In genomic region chrX:103330601-103331397, GRCh38 we compare ENCODE assay signal across 11 cellular contexts. TPM values are rescaled to one million over a fixed set of nuclear protein-coding genes. Genes with fewer than 3 reads are reported as not detected.
DNase-seq lines count a peak whose midpoint lies in the region; ATAC-seq and TF ChIP-seq lines count a peak whose summit lies in the region.
"Had no signal": no experiment of that assay in that cellular context is flagged by ENCODE, and none has a peak within 500 bp of the region (broad histone marks: within the 10 kb centered on the region; RNA-seq: fewer than 3 reads in every experiment).

No MANE protein-coding gene starts in this region.

- no peaks in the 10 kb centered on the region for H3K4me1 ChIP-seq in cardiac muscle cell (ENCODE audit: low read depth)
- no peaks in the 10 kb centered on the region for H3K4me1 ChIP-seq in urinary bladder (ENCODE audit: insufficient read depth)

- WGBS in urinary bladder, result 8% methylated on average over 23 of the region's 23 CpGs

- no peak for TF ChIP-seq RAD21 in neural cell (conservative IDR thresholded peaks at IDR 0.05)

- H3K27ac ChIP-seq in cardiac muscle cell, result no peak overlapping the region
- peak overlapping the region; percentile 86 for H3K27ac ChIP-seq in neural cell (ENCODE audit: low read length)
- no peak overlapping the region for H3K27ac ChIP-seq in urinary bladder (ENCODE audit: low read depth)

- no peaks in the 10 kb centered on the region for H3F3A ChIP-seq in neural cell (ENCODE audit: insufficient read depth, low read length, poor library complexity, severe bottlenecking)

- no peaks in the 10 kb centered on the region for H4K20me1 ChIP-seq in neural cell (ENCODE audit: insufficient read depth)

- peak overlapping the region; percentile 74 for H3K9ac ChIP-seq in neural cell (ENCODE audit: low read length)

- TF ChIP-seq CTCF in cardiac muscle cell (IDR thresholded peaks at IDR 0.05; ENCODE audit: low read depth, low read length) (no peak), fibroblast of pulmonary artery (IDR thresholded peaks at IDR 0.05; ENCODE audit: low read length, missing control alignments) (no peak), neural cell (IDR thresholded peaks at IDR 0.05; ENCODE audit: poor library complexity, severe bottlenecking) (no peak)

- no peaks in the 10 kb centered on the region for H3K9me3 ChIP-seq in cardiac muscle cell (ENCODE audit: low read depth)
- no peaks in the 10 kb centered on the region for H3K9me3 ChIP-seq in neural cell (ENCODE audit: low read length)

- ATAC-seq in left colon, result no peak

- H3K4me3 ChIP-seq in cardiac muscle cell (no peak overlapping the region), fibroblast of pulmonary artery (replicated peaks; ENCODE audit: low read depth, low read length) (peak overlapping the region; percentile 49), neural cell (ENCODE audit: low read length) (peak overlapping the region; percentile 62), urinary bladder (ENCODE audit: low read depth, low read length) (peak overlapping the region; percentile 33)

- intact Hi-C loops in cardiac septum (cut with DNase I), result no loop called here
- intact Hi-C loops in left colon (cut with DNase I, micrococcal nuclease), result no loop called here

- TF ChIP-seq EP300 in neural cell (conservative IDR thresholded peaks at IDR 0.05; ENCODE audit: poor library complexity, severe bottlenecking), result no peak

- DNase-seq in cardiac muscle cell (ENCODE audit: low read depth in 1 of 2, low spot score in 1 of 2), result peak; percentile 16 to 20
- DNase-seq in cardiac septum (ENCODE audit: low spot score), result no peak
- peak; percentile 15 for DNase-seq in fibroblast of pulmonary artery (ENCODE audit: low read depth)
- no peak for DNase-seq in left colon
- no peak for DNase-seq in NCI-H345 treated with DMSO at 0.1 percent for 48 hours (lab: John Stamatoyannopoulos, UW; ENCODE audit: unreplicated experiment)
- no peak for DNase-seq in KBM-7
- DNase-seq: activated CD4-positive, CD25-positive, alpha-beta regulatory T cell; left cardiac atrium had no signal

- no peaks in the 10 kb centered on the region for H3K36me3 ChIP-seq in cardiac muscle cell
- H3K36me3 ChIP-seq in neural cell (ENCODE audit: insufficient read depth, low read length), result no peaks in the 10 kb centered on the region
- no peaks in the 10 kb centered on the region for H3K36me3 ChIP-seq in urinary bladder (ENCODE audit: insufficient read depth)

- H3K4me2 ChIP-seq in neural cell (ENCODE audit: low read length), result no peak overlapping the region

- H3K27me3 ChIP-seq in cardiac muscle cell (no peaks in the 10 kb centered on the region), neural cell (ENCODE audit: insufficient read depth, low read depth, low read length) (no peaks in the 10 kb centered on the region)

- in situ Hi-C loops in KBM-7 (cut with MboI; ENCODE audit: low pct_unique_long_range_greater_than_20kb, low sequenced_read_pairs), result no loop called here

- H3K9me2 ChIP-seq in neural cell (ENCODE audit: insufficient read depth, low read length), result no peaks in the 10 kb centered on the region

- no peaks in the 10 kb centered on the region for H3K79me2 ChIP-seq in neural cell (replicated peaks; ENCODE audit: insufficient read depth, low read length)

- no peak overlapping the region for H2AFZ ChIP-seq in neural cell (ENCODE audit: low read depth, low read length)

TF ChIP-seq in neural cell, 6 proteins besides CTCF, POLR2A, EP300 and RAD21:
- TF ChIP-seq SMC3 (conservative IDR thresholded peaks at IDR 0.05; ENCODE audit: poor library complexity) (no peak), REST (IDR thresholded peaks at IDR 0.05; ENCODE audit: borderline replicate concordance) (no peak), TAF1 (IDR thresholded peaks at IDR 0.05; ENCODE audit: low read depth) (peak; percentile 39), POLR2AphosphoS5 (IDR thresholded peaks at IDR 0.05) (no peak), EZH2 (IDR thresholded peaks at IDR 0.05; ENCODE audit: borderline replicate concordance, insufficient read depth, low read length, poor library complexity, severe bottlenecking) (no peak)

RNA-seq across cellular contexts. Expression of gene TCEAL7, which starts 0.8 kb away (rescaled TPM):
- total RNA-seq in cardiac muscle cell (3.5 and 7.0 TPM in 2 replicates), cardiac septum (6.4 TPM), urinary bladder (74.0 TPM), left colon (1 to 10 TPM; 1.3 to 4.8 TPM)
- polyA plus RNA-seq in cardiac muscle cell (7.9 and 9.0 TPM in 2 replicates), neural cell (193 and 203 TPM in 2 replicates), urinary bladder (16.0 TPM)
- 74.3 and 75.7 TPM in 2 replicates for polyA minus RNA-seq in neural cell
- polyA plus RNA-seq: IgD-negative memory B cell had no signal

RNA-seq across cellular contexts. Expression of gene BEX2, which starts 20.0 kb away (rescaled TPM):
- total RNA-seq in cardiac muscle cell, result 113 and 142 TPM in 2 replicates
- polyA plus RNA-seq in cardiac muscle cell, result 169 and 188 TPM in 2 replicates
- total RNA-seq in cardiac septum, result 1.5 TPM
- polyA plus RNA-seq in neural cell, result 603 and 631 TPM in 2 replicates
- polyA minus RNA-seq in neural cell, result 148 and 195 TPM in 2 replicates
- total RNA-seq in urinary bladder, result 6.2 TPM
- 9.8 TPM for polyA plus RNA-seq in urinary bladder
- total RNA-seq in left colon, result 1 to 10 TPM; 5.1 to 7.8 TPM

RNA-seq across cellular contexts. Expression of gene TCEAL9, which starts 25.5 kb away (rescaled TPM):
- 132 and 171 TPM in 2 replicates for total RNA-seq in cardiac muscle cell
- 287 and 422 TPM in 2 replicates for polyA plus RNA-seq in cardiac muscle cell
- total RNA-seq in cardiac septum, result 28.6 TPM
- 84.5 and 102 TPM in 2 replicates for polyA plus RNA-seq in neural cell
- polyA minus RNA-seq in neural cell, result 39.4 and 52.0 TPM in 2 replicates
- 102 TPM for total RNA-seq in urinary bladder
- polyA plus RNA-seq in urinary bladder, result 102 TPM
- 10 to 100 TPM; 25.6 to 28.4 TPM for total RNA-seq in left colon

RNA-seq across cellular contexts. Expression of gene BEX3, which starts 45.5 kb away (rescaled TPM):
- total RNA-seq in cardiac muscle cell, result 1,498 and 1,502 TPM in 2 replicates
- polyA plus RNA-seq in cardiac muscle cell, result 2,140 and 2,284 TPM in 2 replicates
- total RNA-seq in cardiac septum, result 80.2 TPM
- polyA plus RNA-seq in neural cell, result 989 and 991 TPM in 2 replicates
- polyA minus RNA-seq in neural cell, result 241 and 303 TPM in 2 replicates
- total RNA-seq in urinary bladder, result 175 TPM
- 153 TPM for polyA plus RNA-seq in urinary bladder
- total RNA-seq in left colon, result 10 to 100 TPM; 29.5 to 33.4 TPM

RNA-seq across cellular contexts. Expression of gene TCEAL5, which starts 54.2 kb away (rescaled TPM):
- total RNA-seq in cardiac muscle cell (0.15 and 0.78 TPM in 2 replicates), cardiac septum (0.67 TPM), urinary bladder (2.5 TPM), left colon (not detected)
- polyA plus RNA-seq in cardiac muscle cell (1.3 TPM in 1 of 2 replicates, not detected in the other), neural cell (2.2 and 2.4 TPM in 2 replicates), urinary bladder (1.3 TPM)
- polyA minus RNA-seq in neural cell, result 2.1 TPM in 1 of 2 replicates, not detected in the other
- polyA plus RNA-seq: IgD-negative memory B cell had no signal

Comparison
In these comparisons a context has a peak if more than half of its experiments do, and no peak if none do; other contexts are left out.
1. DNase-seq: peak in cardiac muscle cell (2 of 2) and fibroblast of pulmonary artery (single experiment); none in cardiac septum (single experiment), left colon (0 of 2), NCI-H345 treated with DMSO at 0.1 percent for 48 hours (single experiment) and KBM-7 (single experiment).
2. RNA of gene BEX2, which starts 20.0 kb away (total RNA-seq): 113 to 142 TPM in cardiac muscle cell; 5.1 to 7.8 TPM in left colon, 6.2 TPM in urinary bladder (single experiment) and 1.5 TPM in cardiac septum (single experiment); every median in the first group is over 10 times any median in the second.